In the genomic region with DNA sequence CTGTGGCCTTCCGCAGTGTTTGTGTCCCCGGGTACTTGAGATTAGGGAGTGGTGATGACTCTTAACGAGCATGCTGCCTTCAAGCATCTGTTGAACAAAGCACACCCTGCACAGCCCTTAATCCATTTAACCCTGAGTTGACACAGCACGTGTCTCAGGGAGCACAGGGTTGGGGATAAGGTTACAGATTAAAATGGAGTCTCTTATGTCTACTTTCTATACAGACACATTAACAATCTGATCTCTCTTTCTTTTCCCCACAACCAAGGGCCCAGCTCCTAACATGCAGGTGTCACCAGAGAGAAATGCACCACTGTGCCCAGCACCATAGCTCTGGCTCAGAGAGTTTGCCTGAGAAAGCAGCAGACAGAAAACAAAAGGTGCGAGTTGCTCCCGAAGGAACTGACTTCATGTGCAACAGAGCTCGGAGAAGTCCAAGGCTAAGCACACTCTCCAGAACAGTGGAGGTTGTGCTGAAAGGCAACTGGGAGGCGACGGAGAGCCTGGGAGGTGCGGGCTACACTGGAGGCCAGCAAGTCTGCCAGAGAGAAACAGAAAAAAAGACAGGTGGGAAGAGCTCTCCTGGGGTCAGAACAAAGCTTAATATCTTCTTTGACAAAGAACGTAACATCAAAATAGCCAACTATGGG, we compare ENCODE assay signal across 14 cellular contexts. TPM values are rescaled to one million over a fixed set of nuclear protein-coding genes. Genes with fewer than 3 reads are reported as not detected.
DNase-seq lines count a peak whose midpoint lies in the region; ATAC-seq, FAIRE-seq and TF ChIP-seq lines count a peak whose summit lies in the region.
"Not testable (repeated sequence)": the region's sequence is repeated elsewhere in the genome, so short reads cannot be mapped to it uniquely, and the experiment has no call there.
"Had no signal": no experiment of that assay in that cellular context is flagged by ENCODE, and none has a peak within 500 bp of the region (broad histone marks: within the 10 kb centered on the region; RNA-seq: fewer than 3 reads in every experiment).

No MANE protein-coding gene starts in this region.

- not testable (repeated sequence) for H3K4me1 ChIP-seq in HepG2 (ENCODE audit: insufficient read depth, low read length); trophoblast cell (ENCODE audit: control insufficient read depth in 1 of 2, insufficient read depth in 2 of 2, low read length in 2 of 2)

- peak overlapping the region; percentile 91 for H3K27ac ChIP-seq in WERI-Rb-1
- not testable (repeated sequence) for H3K27ac ChIP-seq in HepG2 (ENCODE audit: extremely low read length, insufficient read depth, low read length); trophoblast cell (ENCODE audit: low read depth, low read length)

- H2BK12ac ChIP-seq in trophoblast cell (ENCODE audit: low read length), result not testable (repeated sequence)

- peak overlapping the region; percentile 20 for H4K91ac ChIP-seq in trophoblast cell (ENCODE audit: low read depth, low read length)

- CTCF ChIA-PET in HepG2 (lab: Yijun Ruan, JAX; ENCODE audit: low intra/inter-chr PET ratio, low total read pairs), result not testable (repeated sequence)

- not testable (repeated sequence) for H3K9me3 ChIP-seq in WERI-Rb-1 (ENCODE audit: severe bottlenecking); HepG2 (ENCODE audit: low read length); trophoblast cell (ENCODE audit: insufficient read depth, low read depth, low read length)

- H3K4me2 ChIP-seq in HepG2 (ENCODE audit: low read depth, low read length), result peak overlapping the region; percentile 8; the same call in 1 of the 2 replicates
- not testable (repeated sequence) for H3K4me2 ChIP-seq in trophoblast cell (ENCODE audit: low read length)

- 37% methylated on average over 9 of the region's 11 CpGs for WGBS in HepG2 (ENCODE audit: low lambda C conversion rate)
- WGBS in trophoblast cell (ENCODE audit: extremely low coverage, insufficient coverage, insufficient read length), result no CpG with 5 or more reads among the region's 11 CpGs

- not testable (repeated sequence) for H3K23ac ChIP-seq in trophoblast cell (ENCODE audit: low read length)

- H4K20me1 ChIP-seq in HepG2 (ENCODE audit: insufficient read depth, low read length), result not testable (repeated sequence)

- H3K79me2 ChIP-seq in HepG2 (ENCODE audit: insufficient read depth, low read length); trophoblast cell (ENCODE audit: control insufficient read depth, insufficient read depth, low read length, poor library complexity): not testable (repeated sequence)

- not testable (repeated sequence) for TF ChIP-seq RAD21 in HepG2 (CRISPR knock-in tag; IDR thresholded peaks at IDR 0.05)

- BruUV-seq in HepG2 (replicated peaks; lab: Mats Ljungman, UMichigan), result not testable (repeated sequence)

- not testable (repeated sequence) for H3K4me3 ChIP-seq in WERI-Rb-1 (ENCODE audit: low read depth, low read length); HepG2 (replicated peaks in 1 of 3; ENCODE audit: insufficient read depth in 1 of 3, low read depth in 2 of 3, low read length in 3 of 3); trophoblast cell (ENCODE audit: low read depth, low read length)

- H2AFZ ChIP-seq in HepG2 (ENCODE audit: low read length); trophoblast cell (ENCODE audit: insufficient read depth, low read length, poor library complexity): not testable (repeated sequence)

- peak; percentile 3 for DNase-seq in DMS79 (lab: John Stamatoyannopoulos, UW)
- DNase-seq in NCI-H2029 (lab: John Stamatoyannopoulos, UW), result peak; percentile 49
- DNase-seq in NCI-H524 treated with DMSO at 0.1 percent for 48 hours (lab: John Stamatoyannopoulos, UW), result peak; percentile 69
- peak; percentile 79 for DNase-seq in WERI-Rb-1
- not testable (repeated sequence) for DNase-seq in HepG2 (ENCODE audit: low spot score); trophoblast cell

- not testable (repeated sequence) for H4K8ac ChIP-seq in trophoblast cell (ENCODE audit: low read depth, low read length)

- not testable (repeated sequence) for H4K12ac ChIP-seq in trophoblast cell (ENCODE audit: low read depth, low read length)

- not testable (repeated sequence) for H3K27me3 ChIP-seq in WERI-Rb-1 (ENCODE audit: insufficient read depth, low read depth, severe bottlenecking); trophoblast cell (ENCODE audit: insufficient read depth, low read length)
- H3K27me3 ChIP-seq in HepG2 (ENCODE audit: control insufficient read depth in 1 of 2, insufficient read depth in 2 of 2, low read length in 2 of 2), result peaks cover 2 to 28% of the 10 kb centered on the region in 2 experiments; a peak in 1 of 5 replicates

- not testable (repeated sequence) for H3K9ac ChIP-seq in HepG2 (ENCODE audit: insufficient read depth, low read depth, low read length); trophoblast cell (ENCODE audit: low read length)

- not testable (repeated sequence) for H2BK5ac ChIP-seq in trophoblast cell (ENCODE audit: low read depth, low read length, poor library complexity)

- POLR2A ChIA-PET in HepG2 (lab: Yijun Ruan, JAX), result interaction anchor here (0.6 kb wide), 1 partner anchor 311 kb away, joined by 4 read pairs; no protein-coding TSS in a partner anchor

- not testable (repeated sequence) for H3K4ac ChIP-seq in trophoblast cell (ENCODE audit: low read depth, low read length)

- not testable (repeated sequence) for TF ChIP-seq POLR2A in HepG2 (IDR thresholded peaks at IDR 0.05; ENCODE audit: insufficient read depth in 1 of 2, low read depth in 2 of 2, low read length in 2 of 2)

- TF ChIP-seq EP300 in HepG2 (IDR thresholded peaks at IDR 0.05; ENCODE audit: low read depth in 2 of 2, low read length in 2 of 2); HepG2 (CRISPR knock-in tag; IDR thresholded peaks at IDR 0.05; ENCODE audit: borderline replicate concordance): not testable (repeated sequence)

- not testable (repeated sequence) for H2BK120ac ChIP-seq in trophoblast cell (ENCODE audit: insufficient read depth, low read length, poor library complexity)

- peak; percentile 65 for ATAC-seq in HepG2

- in situ Hi-C loops in HepG2 (cut with HindIII; ENCODE audit: extremely low pct_ligation_motif_present, low pct_unique_long_range_greater_than_20kb), result not testable (repeated sequence)

- FAIRE-seq in HepG2 (lab: Jason Lieb, UNC), result not testable (repeated sequence)

- not testable (repeated sequence) for H3K36me3 ChIP-seq in WERI-Rb-1; HepG2 (replicated peaks in 1 of 2; ENCODE audit: control insufficient read depth in 1 of 2, insufficient read depth in 2 of 2, low read length in 2 of 2); trophoblast cell (ENCODE audit: control insufficient read depth in 1 of 2, insufficient read depth in 2 of 2, low read length in 2 of 2)

- intact Hi-C loops in HepG2 (cut with micrococcal nuclease; ENCODE audit: unreplicated experiment), result not testable (repeated sequence)

- TF ChIP-seq CTCF in WERI-Rb-1 (IDR thresholded peaks at IDR 0.05; ENCODE audit: low read depth, low read length); HepG2 (CRISPR knock-in tag; IDR thresholded peaks at IDR 0.05): not testable (repeated sequence)

- not testable (repeated sequence) for H2AK5ac ChIP-seq in trophoblast cell (ENCODE audit: low read length)

- H3K79me1 ChIP-seq in trophoblast cell (ENCODE audit: low read length), result not testable (repeated sequence)

- not testable (repeated sequence) for H3K14ac ChIP-seq in trophoblast cell (ENCODE audit: low read length)

- not testable (repeated sequence) for H3K18ac ChIP-seq in trophoblast cell (ENCODE audit: low read length)

RNA-seq across cellular contexts. Expression of gene RPUSD3, which starts 10.6 kb away (rescaled TPM):
- 30.3 and 32.1 TPM in 2 replicates for total RNA-seq in HepG2 (2016; rRNA removed; fragmentation: Illumina TruSeq; extraction: Trizol)
- 19.4 and 22.8 TPM in 2 replicates for total RNA-seq in HepG2 (2016; cell fraction: cytosol; rRNA removed; fragmentation: Illumina TruSeq; extraction: Trizol; ENCODE audit: low read depth)
- 31.0 and 32.4 TPM in 2 replicates for total RNA-seq in HepG2 (2016; cell fraction: insoluble cytoplasmic fraction; rRNA removed; fragmentation: Illumina TruSeq; extraction: Trizol)
- total RNA-seq in HepG2 (2016; cell fraction: membrane; rRNA removed; fragmentation: Illumina TruSeq; extraction: Trizol), result 23.0 and 24.2 TPM in 2 replicates
- total RNA-seq in HepG2 (2016; cell fraction: nucleus; rRNA removed; fragmentation: Illumina TruSeq; extraction: Trizol), result 15.6 and 16.2 TPM in 2 replicates
- 48.7 and 55.5 TPM in 2 replicates for polyA plus RNA-seq in HepG2 (2011; rRNA removed)
- 24.5 and 32.1 TPM in 2 replicates for polyA plus RNA-seq in HepG2 (2011; cell fraction: cytosol; rRNA removed)
- 33.9 and 36.3 TPM in 2 replicates for polyA plus RNA-seq in HepG2 (2011; cell fraction: nucleus; rRNA removed)
- polyA plus RNA-seq in HepG2 (2012), result 23.0 and 27.6 TPM in 2 replicates
- 12.3 and 13.4 TPM in 2 replicates for polyA plus RNA-seq in HepG2 (2016; cell fraction: cytosol; fragmentation: Illumina TruSeq; extraction: Trizol; ENCODE audit: low read depth)
- 42.6 and 42.9 TPM in 2 replicates for polyA plus RNA-seq in HepG2 (2016; cell fraction: insoluble cytoplasmic fraction; fragmentation: Illumina TruSeq; extraction: Trizol; ENCODE audit: low read depth)
- 17.8 TPM in 2 replicates for polyA plus RNA-seq in HepG2 (2016; cell fraction: membrane; fragmentation: Illumina TruSeq; extraction: Trizol; ENCODE audit: low read depth)
- polyA plus RNA-seq in HepG2 (2016; cell fraction: nucleus; fragmentation: Illumina TruSeq; extraction: Trizol; ENCODE audit: insufficient read depth, low read depth), result 39.3 and 39.8 TPM in 2 replicates
- polyA minus RNA-seq in HepG2 (2011; rRNA and poly(A)+ RNA removed; ENCODE audit: low replicate concordance), result 49.6 and 51.5 TPM in 2 replicates
- polyA minus RNA-seq in HepG2 (2011; cell fraction: cytosol; rRNA and poly(A)+ RNA removed), result 11.9 and 14.9 TPM in 2 replicates
- polyA minus RNA-seq in HepG2 (2011; cell fraction: nucleus; rRNA and poly(A)+ RNA removed), result 5.7 and 11.1 TPM in 2 replicates
- polyA plus RNA-seq in trophoblast cell (2013), result 40.2 and 42.5 TPM in 2 replicates

RNA-seq across cellular contexts. Expression of gene CIDEC, which starts 25.6 kb away (rescaled TPM):
- 2.5 and 2.8 TPM in 2 replicates for total RNA-seq in HepG2 (2016; rRNA removed; fragmentation: Illumina TruSeq; extraction: Trizol)
- 0.71 and 0.79 TPM in 2 replicates for total RNA-seq in HepG2 (2016; cell fraction: cytosol; rRNA removed; fragmentation: Illumina TruSeq; extraction: Trizol; ENCODE audit: low read depth)
- total RNA-seq in HepG2 (2016; cell fraction: insoluble cytoplasmic fraction; rRNA removed; fragmentation: Illumina TruSeq; extraction: Trizol), result 2.8 and 3.0 TPM in 2 replicates
- 1.1 TPM in 2 replicates for total RNA-seq in HepG2 (2016; cell fraction: membrane; rRNA removed; fragmentation: Illumina TruSeq; extraction: Trizol)
- 1.1 and 1.7 TPM in 2 replicates for total RNA-seq in HepG2 (2016; cell fraction: nucleus; rRNA removed; fragmentation: Illumina TruSeq; extraction: Trizol)
- 10.4 and 19.6 TPM in 2 replicates for polyA plus RNA-seq in HepG2 (2011; rRNA removed)
- 11.0 and 15.5 TPM in 2 replicates for polyA plus RNA-seq in HepG2 (2011; cell fraction: cytosol; rRNA removed)
- polyA plus RNA-seq in HepG2 (2011; cell fraction: nucleus; rRNA removed), result 4.8 and 7.9 TPM in 2 replicates
- 9.7 and 16.5 TPM in 2 replicates for polyA plus RNA-seq in HepG2 (2012)
- 0.90 and 1.2 TPM in 2 replicates for polyA plus RNA-seq in HepG2 (2016; cell fraction: cytosol; fragmentation: Illumina TruSeq; extraction: Trizol; ENCODE audit: low read depth)
- polyA plus RNA-seq in HepG2 (2016; cell fraction: insoluble cytoplasmic fraction; fragmentation: Illumina TruSeq; extraction: Trizol; ENCODE audit: low read depth), result 4.1 and 5.5 TPM in 2 replicates
- 1.00 and 1.2 TPM in 2 replicates for polyA plus RNA-seq in HepG2 (2016; cell fraction: membrane; fragmentation: Illumina TruSeq; extraction: Trizol; ENCODE audit: low read depth)
- 1.8 and 2.8 TPM in 2 replicates for polyA plus RNA-seq in HepG2 (2016; cell fraction: nucleus; fragmentation: Illumina TruSeq; extraction: Trizol; ENCODE audit: insufficient read depth, low read depth)
- polyA minus RNA-seq in HepG2 (2011; rRNA and poly(A)+ RNA removed; ENCODE audit: low replicate concordance), result 9.9 TPM in 1 of 2 replicates, not detected in the other
- polyA minus RNA-seq in HepG2 (2011; cell fraction: cytosol; rRNA and poly(A)+ RNA removed), result 3.8 and 7.9 TPM in 2 replicates
- 2.4 and 5.2 TPM in 2 replicates for polyA minus RNA-seq in HepG2 (2011; cell fraction: nucleus; rRNA and poly(A)+ RNA removed)
- 0.11 TPM in 2 replicates for polyA plus RNA-seq in trophoblast cell (2013)
- total RNA-seq: A172; CD8-positive, alpha-beta T cell; H4; M059J; PC-3; RPMI7951 had no signal
- polyA plus RNA-seq: AG04450 had no signal

RNA-seq across cellular contexts. Expression of gene JAGN1, which starts 36.0 kb away (rescaled TPM):
- total RNA-seq in HepG2 (2016; rRNA removed; fragmentation: Illumina TruSeq; extraction: Trizol), result 40.9 and 50.9 TPM in 2 replicates
- 30.5 and 31.6 TPM in 2 replicates for total RNA-seq in HepG2 (2016; cell fraction: cytosol; rRNA removed; fragmentation: Illumina TruSeq; extraction: Trizol; ENCODE audit: low read depth)
- 39.2 and 48.3 TPM in 2 replicates for total RNA-seq in HepG2 (2016; cell fraction: insoluble cytoplasmic fraction; rRNA removed; fragmentation: Illumina TruSeq; extraction: Trizol)
- 58.9 and 62.5 TPM in 2 replicates for total RNA-seq in HepG2 (2016; cell fraction: membrane; rRNA removed; fragmentation: Illumina TruSeq; extraction: Trizol)
- 26.1 and 35.8 TPM in 2 replicates for total RNA-seq in HepG2 (2016; cell fraction: nucleus; rRNA removed; fragmentation: Illumina TruSeq; extraction: Trizol)
- polyA plus RNA-seq in HepG2 (2011; rRNA removed), result 49.9 and 59.1 TPM in 2 replicates
- polyA plus RNA-seq in HepG2 (2011; cell fraction: cytosol; rRNA removed), result 62.8 and 77.2 TPM in 2 replicates
- polyA plus RNA-seq in HepG2 (2011; cell fraction: nucleus; rRNA removed), result 15.6 and 21.2 TPM in 2 replicates
- polyA plus RNA-seq in HepG2 (2012), result 51.5 and 51.6 TPM in 2 replicates
- 34.8 and 36.6 TPM in 2 replicates for polyA plus RNA-seq in HepG2 (2016; cell fraction: cytosol; fragmentation: Illumina TruSeq; extraction: Trizol; ENCODE audit: low read depth)
- polyA plus RNA-seq in HepG2 (2016; cell fraction: insoluble cytoplasmic fraction; fragmentation: Illumina TruSeq; extraction: Trizol; ENCODE audit: low read depth), result 49.7 and 50.5 TPM in 2 replicates
- polyA plus RNA-seq in HepG2 (2016; cell fraction: membrane; fragmentation: Illumina TruSeq; extraction: Trizol; ENCODE audit: low read depth), result 63.1 and 68.7 TPM in 2 replicates
- polyA plus RNA-seq in HepG2 (2016; cell fraction: nucleus; fragmentation: Illumina TruSeq; extraction: Trizol; ENCODE audit: insufficient read depth, low read depth), result 55.7 and 65.1 TPM in 2 replicates
- polyA minus RNA-seq in HepG2 (2011; rRNA and poly(A)+ RNA removed; ENCODE audit: low replicate concordance), result 106 and 114 TPM in 2 replicates
- 28.1 and 40.9 TPM in 2 replicates for polyA minus RNA-seq in HepG2 (2011; cell fraction: cytosol; rRNA and poly(A)+ RNA removed)
- polyA minus RNA-seq in HepG2 (2011; cell fraction: nucleus; rRNA and poly(A)+ RNA removed), result 16.2 and 24.0 TPM in 2 replicates
- 19.5 and 20.3 TPM in 2 replicates for polyA plus RNA-seq in trophoblast cell (2013)

RNA-seq across cellular contexts. Expression of gene TTLL3, which starts 44.4 kb away (rescaled TPM):
- 1.9 and 9.5 TPM in 2 replicates for total RNA-seq in HepG2 (2016; rRNA removed; fragmentation: Illumina TruSeq; extraction: Trizol)
- total RNA-seq in HepG2 (2016; cell fraction: cytosol; rRNA removed; fragmentation: Illumina TruSeq; extraction: Trizol; ENCODE audit: low read depth), result 2.5 and 4.8 TPM in 2 replicates
- 3.0 and 10.9 TPM in 2 replicates for total RNA-seq in HepG2 (2016; cell fraction: insoluble cytoplasmic fraction; rRNA removed; fragmentation: Illumina TruSeq; extraction: Trizol)
- total RNA-seq in HepG2 (2016; cell fraction: membrane; rRNA removed; fragmentation: Illumina TruSeq; extraction: Trizol), result 2.5 and 4.3 TPM in 2 replicates
- total RNA-seq in HepG2 (2016; cell fraction: nucleus; rRNA removed; fragmentation: Illumina TruSeq; extraction: Trizol), result 18.5 and 22.1 TPM in 2 replicates
- 51.2 and 59.3 TPM in 2 replicates for polyA plus RNA-seq in HepG2 (2011; rRNA removed)
- polyA plus RNA-seq in HepG2 (2011; cell fraction: cytosol; rRNA removed), result 10.0 and 13.7 TPM in 2 replicates
- polyA plus RNA-seq in HepG2 (2011; cell fraction: nucleus; rRNA removed), result 463 and 502 TPM in 2 replicates
- polyA plus RNA-seq in HepG2 (2012), result 30.3 and 36.9 TPM in 2 replicates
- polyA plus RNA-seq in HepG2 (2016; cell fraction: cytosol; fragmentation: Illumina TruSeq; extraction: Trizol; ENCODE audit: low read depth), result 0.27 and 0.43 TPM in 2 replicates
- 2.5 and 2.6 TPM in 2 replicates for polyA plus RNA-seq in HepG2 (2016; cell fraction: insoluble cytoplasmic fraction; fragmentation: Illumina TruSeq; extraction: Trizol; ENCODE audit: low read depth)
- polyA plus RNA-seq in HepG2 (2016; cell fraction: membrane; fragmentation: Illumina TruSeq; extraction: Trizol; ENCODE audit: low read depth), result 0.88 and 2.6 TPM in 2 replicates
- polyA plus RNA-seq in HepG2 (2016; cell fraction: nucleus; fragmentation: Illumina TruSeq; extraction: Trizol; ENCODE audit: insufficient read depth, low read depth), result 92.7 and 95.3 TPM in 2 replicates
- polyA minus RNA-seq in HepG2 (2011; rRNA and poly(A)+ RNA removed; ENCODE audit: low replicate concordance), result 42.0 and 56.1 TPM in 2 replicates
- 3.3 and 3.7 TPM in 2 replicates for polyA minus RNA-seq in HepG2 (2011; cell fraction: cytosol; rRNA and poly(A)+ RNA removed)
- polyA minus RNA-seq in HepG2 (2011; cell fraction: nucleus; rRNA and poly(A)+ RNA removed), result 83.4 and 89.9 TPM in 2 replicates
- polyA plus RNA-seq in trophoblast cell (2013), result 11.9 and 12.1 TPM in 2 replicates

RNA-seq across cellular contexts. Expression of gene IL17RE, which starts 48.2 kb away (rescaled TPM):
- 6.7 and 14.5 TPM in 2 replicates for total RNA-seq in HepG2 (2016; rRNA removed; fragmentation: Illumina TruSeq; extraction: Trizol)
- 2.7 and 3.5 TPM in 2 replicates for total RNA-seq in HepG2 (2016; cell fraction: cytosol; rRNA removed; fragmentation: Illumina TruSeq; extraction: Trizol; ENCODE audit: low read depth)
- 6.0 and 11.8 TPM in 2 replicates for total RNA-seq in HepG2 (2016; cell fraction: insoluble cytoplasmic fraction; rRNA removed; fragmentation: Illumina TruSeq; extraction: Trizol)
- 4.7 and 5.3 TPM in 2 replicates for total RNA-seq in HepG2 (2016; cell fraction: membrane; rRNA removed; fragmentation: Illumina TruSeq; extraction: Trizol)
- total RNA-seq in HepG2 (2016; cell fraction: nucleus; rRNA removed; fragmentation: Illumina TruSeq; extraction: Trizol), result 15.9 and 16.0 TPM in 2 replicates
- 24.1 and 36.3 TPM in 2 replicates for polyA plus RNA-seq in HepG2 (2011; rRNA removed)
- polyA plus RNA-seq in HepG2 (2011; cell fraction: cytosol; rRNA removed), result 12.1 and 13.8 TPM in 2 replicates
- 99.7 and 101 TPM in 2 replicates for polyA plus RNA-seq in HepG2 (2011; cell fraction: nucleus; rRNA removed)
- 13.7 and 18.1 TPM in 2 replicates for polyA plus RNA-seq in HepG2 (2012)
- polyA plus RNA-seq in HepG2 (2016; cell fraction: cytosol; fragmentation: Illumina TruSeq; extraction: Trizol; ENCODE audit: low read depth), result 2.0 and 2.3 TPM in 2 replicates
- 7.0 and 8.1 TPM in 2 replicates for polyA plus RNA-seq in HepG2 (2016; cell fraction: insoluble cytoplasmic fraction; fragmentation: Illumina TruSeq; extraction: Trizol; ENCODE audit: low read depth)
- polyA plus RNA-seq in HepG2 (2016; cell fraction: membrane; fragmentation: Illumina TruSeq; extraction: Trizol; ENCODE audit: low read depth), result 3.3 and 3.7 TPM in 2 replicates
- 31.0 and 39.3 TPM in 2 replicates for polyA plus RNA-seq in HepG2 (2016; cell fraction: nucleus; fragmentation: Illumina TruSeq; extraction: Trizol; ENCODE audit: insufficient read depth, low read depth)
- 2.4 and 35.1 TPM in 2 replicates for polyA minus RNA-seq in HepG2 (2011; rRNA and poly(A)+ RNA removed; ENCODE audit: low replicate concordance)
- 6.0 and 7.9 TPM in 2 replicates for polyA minus RNA-seq in HepG2 (2011; cell fraction: cytosol; rRNA and poly(A)+ RNA removed)
- 22.7 and 33.4 TPM in 2 replicates for polyA minus RNA-seq in HepG2 (2011; cell fraction: nucleus; rRNA and poly(A)+ RNA removed)
- polyA plus RNA-seq in trophoblast cell (2013), result 5.2 and 5.9 TPM in 2 replicates
- total RNA-seq: H4, RPMI7951 had no signal
- polyA plus RNA-seq: IgD-negative memory B cell had no signal
